Comparison of ENCODE assay signal across 26 cellular contexts in genomic region chr6:85436939-85437495, GRCh38. TPM values are rescaled to one million over a fixed set of nuclear protein-coding genes. Genes with fewer than 3 reads are reported as not detected.
DNase-seq lines count a peak whose midpoint lies in the region; ATAC-seq, FAIRE-seq and TF ChIP-seq lines count a peak whose summit lies in the region.
"Had no signal": no experiment of that assay in that cellular context is flagged by ENCODE, and none has a peak within 500 bp of the region (broad histone marks: within the 10 kb centered on the region; RNA-seq: fewer than 3 reads in every experiment).

No MANE protein-coding gene starts in this region.

- POLR2A ChIA-PET in HepG2 (lab: Yijun Ruan, JAX) = no interaction called here

- H3K4me2 ChIP-seq in HepG2 (ENCODE audit: low read depth, low read length) = no peak overlapping the region

- H3K9me3 ChIP-seq in HepG2 (ENCODE audit: low read length) = peaks cover 7% of the 10 kb centered on the region
- no peaks in the 10 kb centered on the region for H3K9me3 ChIP-seq in right lobe of liver

- no peaks in the 10 kb centered on the region for H3K79me2 ChIP-seq in HepG2 (ENCODE audit: insufficient read depth, low read length)

- no TSS peak for BruUV-seq in HepG2 (replicated peaks; lab: Mats Ljungman, UMichigan)

- CTCF ChIA-PET in HepG2 (lab: Yijun Ruan, JAX; ENCODE audit: low intra/inter-chr PET ratio, low total read pairs) = no interaction called here

- TF ChIP-seq EP300 in HepG2 (IDR thresholded peaks at IDR 0.05; ENCODE audit: low read depth in 2 of 2, low read length in 2 of 2) = no peak
- no peak for TF ChIP-seq EP300 in HepG2 (CRISPR knock-in tag; IDR thresholded peaks at IDR 0.05; ENCODE audit: borderline replicate concordance)

- in situ Hi-C loops in HepG2 (cut with HindIII; ENCODE audit: extremely low pct_ligation_motif_present, low pct_unique_long_range_greater_than_20kb) = no loop called here

- WGBS in HepG2 (ENCODE audit: low lambda C conversion rate) = 40% methylated on average over 5 of the region's 5 CpGs
- 62% methylated on average over 4 of the region's 5 CpGs for WGBS in right lobe of liver (ENCODE audit: insufficient coverage, low coverage, low lambda C conversion rate, missing lambda C conversion rate)

- ATAC-seq in HepG2 = no peak
- ATAC-seq in right lobe of liver = no peak
- ATAC-seq in foreskin keratinocyte = peak; percentile 28
- ATAC-seq in HG03025 (IDR thresholded peaks at IDR 0.05; ENCODE audit: low FRiP score, unreplicated experiment) = no peak
- no peak for ATAC-seq in HG02610 (IDR thresholded peaks at IDR 0.05; ENCODE audit: unreplicated experiment)
- ATAC-seq: GM12878, HCT116, Panc1 had no signal

- H3K4me3 ChIP-seq in HepG2 (replicated peaks in 1 of 3; ENCODE audit: insufficient read depth in 1 of 3, low read depth in 2 of 3, low read length in 3 of 3) = no peak overlapping the region
- no peak overlapping the region for H3K4me3 ChIP-seq in right lobe of liver
- H3K4me3 ChIP-seq: GM12878, SJSA1 had no signal

- H3K4me1 ChIP-seq in HepG2 (ENCODE audit: insufficient read depth, low read length) (peaks cover 20% of the 10 kb centered on the region; the same call in 1 of the 2 replicates), right lobe of liver (no peaks in the 10 kb centered on the region), foreskin keratinocyte (no peaks in the 10 kb centered on the region)
- H3K4me1 ChIP-seq: BE2C, SJSA1 had no signal

- H3K9ac ChIP-seq in HepG2 (ENCODE audit: insufficient read depth, low read depth, low read length) = no peak overlapping the region

- no peak overlapping the region for H2AFZ ChIP-seq in HepG2 (ENCODE audit: low read length)

- no peak for TF ChIP-seq RAD21 in HepG2 (CRISPR knock-in tag; IDR thresholded peaks at IDR 0.05)

- H3K36me3 ChIP-seq in HepG2 (replicated peaks in 1 of 2; ENCODE audit: control insufficient read depth in 1 of 2, insufficient read depth in 2 of 2, low read length in 2 of 2) (no peaks in the 10 kb centered on the region), right lobe of liver (no peaks in the 10 kb centered on the region)
- H3K36me3 ChIP-seq: BE2C, SJSA1 had no signal

- TF ChIP-seq POLR2A in HepG2 (IDR thresholded peaks at IDR 0.05; ENCODE audit: insufficient read depth in 1 of 2, low read depth in 2 of 2, low read length in 2 of 2) (no peak), right lobe of liver (IDR thresholded peaks at IDR 0.05) (no peak)

- intact Hi-C loops in HepG2 (cut with micrococcal nuclease; ENCODE audit: unreplicated experiment) (no loop called here), right lobe of liver (cut with DNase I) (no loop called here)

- H3K27ac ChIP-seq in HepG2 (ENCODE audit: extremely low read length, insufficient read depth, low read length) (no peak overlapping the region), right lobe of liver (no peak overlapping the region), foreskin keratinocyte (no peak overlapping the region)
- H3K27ac ChIP-seq: HL-60, SJSA1 had no signal

- TF ChIP-seq CTCF in HepG2 (CRISPR knock-in tag; IDR thresholded peaks at IDR 0.05) (no peak), right lobe of liver (IDR thresholded peaks at IDR 0.05) (no peak), foreskin keratinocyte (conservative IDR thresholded peaks at IDR 0.05) (no peak)

- H4K20me1 ChIP-seq in HepG2 (ENCODE audit: insufficient read depth, low read length) = no peaks in the 10 kb centered on the region

- DNase-seq in HepG2 (ENCODE audit: low spot score) (no peak), right lobe of liver (no peak), RPMI7951 (ENCODE audit: low read depth) (peak; percentile 85), foreskin keratinocyte (peak in 1 of 2 donors; percentile 18), DMS 273 treated with DMSO at 0.1 percent for 48 hours (lab: John Stamatoyannopoulos, UW) (no peak), SHP77 treated with DMSO at 0.1 percent for 48 hours (lab: John Stamatoyannopoulos, UW) (no peak)
- DNase-seq: 8988T, BE2C, DMS79, GOT3, KG1, MV-4-11, NCI-H1105 treated with DMSO at 0.1 percent for 48 hours, NCI-H2029 treated with DMSO at 0.1 percent for 48 hours, NCI-H345, NCI-H524, NCI-H774, SW 1271, T-helper 2 cell had no signal

- H3K27me3 ChIP-seq in HepG2 (ENCODE audit: control insufficient read depth in 1 of 2, insufficient read depth in 2 of 2, low read length in 2 of 2) (no peaks in the 10 kb centered on the region; a peak in 1 of 5 replicates), right lobe of liver (no peaks in the 10 kb centered on the region), foreskin keratinocyte (no peaks in the 10 kb centered on the region)
- H3K27me3 ChIP-seq: BE2C, SJSA1 had no signal

- no peak for FAIRE-seq in HepG2 (lab: Jason Lieb, UNC)

TF ChIP-seq in HepG2, 621 proteins besides CTCF, POLR2A, EP300 and RAD21:
- no peak for TF ChIP-seq KDM2A (CRISPR knock-in tag; IDR thresholded peaks at IDR 0.05; ENCODE audit: borderline replicate concordance, low read depth)
- TF ChIP-seq ZNF7 (CRISPR knock-in tag; IDR thresholded peaks at IDR 0.05) = peak; percentile 93

RNA-seq across cellular contexts. Expression of gene NT5E, which starts 12.9 kb away (rescaled TPM):
- 6.4 and 9.5 TPM in 2 replicates for total RNA-seq in HepG2 (2016; rRNA removed; fragmentation: Illumina TruSeq; extraction: Trizol)
- total RNA-seq in HepG2 (2016; cell fraction: cytosol; rRNA removed; fragmentation: Illumina TruSeq; extraction: Trizol; ENCODE audit: low read depth) = 2.7 and 3.2 TPM in 2 replicates
- 6.5 and 9.4 TPM in 2 replicates for total RNA-seq in HepG2 (2016; cell fraction: insoluble cytoplasmic fraction; rRNA removed; fragmentation: Illumina TruSeq; extraction: Trizol)
- 4.5 and 4.6 TPM in 2 replicates for total RNA-seq in HepG2 (2016; cell fraction: membrane; rRNA removed; fragmentation: Illumina TruSeq; extraction: Trizol)
- 11.7 and 12.4 TPM in 2 replicates for total RNA-seq in HepG2 (2016; cell fraction: nucleus; rRNA removed; fragmentation: Illumina TruSeq; extraction: Trizol)
- 33.0 and 40.6 TPM in 2 replicates for polyA plus RNA-seq in HepG2 (2011; rRNA removed)
- 28.1 and 33.2 TPM in 2 replicates for polyA plus RNA-seq in HepG2 (2011; cell fraction: cytosol; rRNA removed)
- polyA plus RNA-seq in HepG2 (2011; cell fraction: nucleus; rRNA removed) = 38.4 and 39.5 TPM in 2 replicates
- 41.1 and 41.9 TPM in 2 replicates for polyA plus RNA-seq in HepG2 (2012)
- polyA plus RNA-seq in HepG2 (2016; cell fraction: cytosol; fragmentation: Illumina TruSeq; extraction: Trizol; ENCODE audit: low read depth) = 1.8 and 3.1 TPM in 2 replicates
- 5.9 and 6.0 TPM in 2 replicates for polyA plus RNA-seq in HepG2 (2016; cell fraction: insoluble cytoplasmic fraction; fragmentation: Illumina TruSeq; extraction: Trizol; ENCODE audit: low read depth)
- polyA plus RNA-seq in HepG2 (2016; cell fraction: membrane; fragmentation: Illumina TruSeq; extraction: Trizol; ENCODE audit: low read depth) = 3.5 and 3.7 TPM in 2 replicates
- 12.7 and 12.8 TPM in 2 replicates for polyA plus RNA-seq in HepG2 (2016; cell fraction: nucleus; fragmentation: Illumina TruSeq; extraction: Trizol; ENCODE audit: insufficient read depth, low read depth)
- polyA minus RNA-seq in HepG2 (2011; rRNA and poly(A)+ RNA removed; ENCODE audit: low replicate concordance) = 4.8 and 51.2 TPM in 2 replicates
- polyA minus RNA-seq in HepG2 (2011; cell fraction: cytosol; rRNA and poly(A)+ RNA removed) = 40.8 and 61.8 TPM in 2 replicates
- polyA minus RNA-seq in HepG2 (2011; cell fraction: nucleus; rRNA and poly(A)+ RNA removed) = 27.0 and 35.1 TPM in 2 replicates
- total RNA-seq in right lobe of liver = 10 to 100 TPM; 19.3 to 31.8 (median 25.8) TPM
- total RNA-seq in RPMI7951 (2014; rRNA removed; shearing (Covaris generic)) = 395 and 427 TPM in 2 replicates
- 297 and 365 TPM in 2 replicates for total RNA-seq in foreskin keratinocyte
- polyA plus RNA-seq in foreskin keratinocyte = 140 and 147 TPM in 2 replicates
